In the genomic region with DNA sequence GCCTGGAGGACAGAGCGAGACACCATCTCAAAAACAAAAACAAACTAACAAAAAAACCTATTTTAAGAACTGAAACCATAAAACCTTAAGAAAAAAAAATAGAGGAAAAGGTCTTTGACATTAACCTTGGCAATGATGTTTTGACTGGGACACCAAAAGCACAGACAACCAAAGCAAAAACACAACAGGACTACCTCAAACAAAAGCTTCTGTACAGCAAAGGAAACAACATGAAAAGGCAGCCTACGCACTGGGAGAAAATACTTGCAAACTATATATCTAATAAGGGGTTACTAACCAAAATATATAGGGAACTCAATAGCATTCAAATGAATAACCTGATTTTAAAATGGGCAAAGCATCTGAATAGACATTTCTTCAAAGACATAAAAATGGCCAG, we compare ENCODE assay signal across 19 cellular contexts.
"Had no signal": no experiment of that assay in that cellular context is flagged by ENCODE, and none has a peak within 500 bp of the region (broad histone marks: within the 10 kb centered on the region; RNA-seq: fewer than 3 reads in every experiment).

No MANE protein-coding gene starts in this region.

- H3K4me3 Mint-ChIP-seq: natural killer cell, neural crest cell had no signal

- H3K4me1 ChIP-seq: gastrocnemius medialis, pancreas, tibial artery, uterus had no signal

- H3K4me1 Mint-ChIP-seq: natural killer cell, neural crest cell had no signal

- H3K27ac Mint-ChIP-seq: natural killer cell, progenitor cell of endocrine pancreas had no signal

- H3K27ac ChIP-seq: gastrocnemius medialis, heart right ventricle, pancreas, tibial artery, upper lobe of left lung, uterus had no signal

- H3K4me3 ChIP-seq: gastrocnemius medialis, heart right ventricle, pancreas, tibial artery, upper lobe of left lung, uterus had no signal

- H3K27me3 ChIP-seq: gastrocnemius medialis, heart right ventricle, pancreas, tibial artery, upper lobe of left lung, uterus had no signal

- ATAC-seq: esophagus mucosa, gastrocnemius medialis, heart right ventricle, natural killer cell, pancreas, right cardiac atrium had no signal

- H3K9me3 ChIP-seq: pancreas, uterus had no signal

- DNase-seq: cortex of kidney; effector memory CD4-positive, alpha-beta T cell; gastrocnemius medialis; heart right ventricle; hypothalamus; kidney glomerular epithelial cell; natural killer cell; occipital lobe; pancreas; right cardiac atrium; small intestine; stimulated activated CD4-positive, alpha-beta T cell treated with anti-CD3 and anti-CD28 coated beads, Interleukin-2, amount 100 ng/mL, for 48 hours; stimulated activated naive CD4-positive, alpha-beta T cell treated with Interleukin-2 at 50 U/mL for 16 hours; tibial artery; upper lobe of left lung; uterus had no signal

- H3K36me3 ChIP-seq: uterus had no signal

- H3K27me3 Mint-ChIP-seq: progenitor cell of endocrine pancreas had no signal
